Comparison of ENCODE assay signal across 2 cellular contexts in genomic region chr20:12004776-12005175, GRCh38.
DNase-seq lines count a peak whose midpoint lies in the region; TF ChIP-seq lines count a peak whose summit lies in the region.
"Not testable (repeated sequence)": the region's sequence is repeated elsewhere in the genome, so short reads cannot be mapped to it uniquely, and the experiment has no call there.

No MANE protein-coding gene starts in this region.

- TF ChIP-seq EP300 in esophagus muscularis mucosa (IDR thresholded peaks at IDR 0.05): not testable (repeated sequence)

- H3K9me3 ChIP-seq in esophagus muscularis mucosa: not testable (repeated sequence)

- H3K4me1 ChIP-seq in esophagus muscularis mucosa: not testable (repeated sequence)

- not testable (repeated sequence) for H3K4me3 Mint-ChIP-seq in osteocyte (ENCODE audit: unreplicated experiment)

- H3K27ac ChIP-seq in esophagus muscularis mucosa (replicated peaks in 1 of 4): not testable (repeated sequence)

- not testable (repeated sequence) for H3K4me3 ChIP-seq in esophagus muscularis mucosa

- 83% methylated on average over 1 of the region's 1 CpG for WGBS in esophagus muscularis mucosa

- TF ChIP-seq POLR2A in esophagus muscularis mucosa (IDR thresholded peaks at IDR 0.05; ENCODE audit: low read depth): not testable (repeated sequence)

- not testable (repeated sequence) for H3K36me3 ChIP-seq in esophagus muscularis mucosa

- DNase-seq in esophagus muscularis mucosa (ENCODE audit: extremely low spot score): peak; percentile 80
- DNase-seq in osteocyte (ENCODE audit: extremely low spot score, unreplicated experiment): peak; percentile 59

- H3K36me3 Mint-ChIP-seq in osteocyte (ENCODE audit: unreplicated experiment): not testable (repeated sequence)

- not testable (repeated sequence) for H3K27ac Mint-ChIP-seq in osteocyte (ENCODE audit: unreplicated experiment)

- intact Hi-C loops in esophagus muscularis mucosa (cut with DNase I): not testable (repeated sequence)

- H3K4me1 Mint-ChIP-seq in osteocyte (ENCODE audit: unreplicated experiment): not testable (repeated sequence)

- not testable (repeated sequence) for H3K9me3 Mint-ChIP-seq in osteocyte (ENCODE audit: unreplicated experiment)

- TF ChIP-seq CTCF in esophagus muscularis mucosa (IDR thresholded peaks at IDR 0.05); osteocyte (IDR thresholded peaks at IDR 0.05): not testable (repeated sequence)

- H3K27me3 Mint-ChIP-seq in osteocyte (ENCODE audit: unreplicated experiment): not testable (repeated sequence)

- H3K27me3 ChIP-seq in esophagus muscularis mucosa: not testable (repeated sequence)
